ENCODE assay signal across 2 cellular contexts in the genomic region with DNA sequence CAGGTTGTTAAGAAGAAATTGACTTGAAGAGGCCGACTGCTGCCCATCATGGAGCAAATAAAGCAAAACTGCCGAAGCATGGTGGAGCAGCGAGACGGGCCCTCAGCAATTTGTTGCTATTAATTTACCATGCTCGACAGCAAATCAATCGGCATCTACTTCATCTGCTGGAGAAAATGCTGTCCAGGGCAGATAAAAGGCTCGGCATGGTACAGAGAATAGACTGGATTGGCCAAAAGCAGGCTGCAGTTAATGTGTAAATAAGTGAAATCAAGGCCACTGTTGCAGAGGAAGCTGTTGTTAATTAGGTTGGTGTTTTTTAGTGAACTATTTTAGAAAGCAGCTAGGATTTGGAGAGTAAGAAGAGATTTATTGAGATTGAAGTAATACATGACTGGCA.
TF ChIP-seq lines count a peak whose summit lies in the region.

No MANE protein-coding gene starts in this region.

TF ChIP-seq in SK-N-SH, 30 proteins besides CTCF, POLR2A, EP300 and RAD21 (continued from another document):
- TF ChIP-seq, protein P1, sequence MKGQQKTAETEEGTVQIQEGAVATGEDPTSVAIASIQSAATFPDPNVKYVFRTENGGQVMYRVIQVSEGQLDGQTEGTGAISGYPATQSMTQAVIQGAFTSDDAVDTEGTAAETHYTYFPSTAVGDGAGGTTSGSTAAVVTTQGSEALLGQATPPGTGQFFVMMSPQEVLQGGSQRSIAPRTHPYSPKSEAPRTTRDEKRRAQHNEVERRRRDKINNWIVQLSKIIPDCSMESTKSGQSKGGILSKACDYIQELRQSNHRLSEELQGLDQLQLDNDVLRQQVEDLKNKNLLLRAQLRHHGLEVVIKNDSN (IDR thresholded peaks at IDR 0.05; ENCODE audit: borderline replicate concordance, low read depth), result no peak
- TF ChIP-seq GATA2 (CRISPR knock-in tag; IDR thresholded peaks at IDR 0.05), result 0 out of 2 replicates have a peak, but pooled peaks have one; percentile 16
- no peak for TF ChIP-seq NRF1 (IDR thresholded peaks at IDR 0.05; ENCODE audit: low read depth, low read length)

TF ChIP-seq in SK-N-SH treated with all-trans-retinoic acid at 6 μM for 48 hours, 23 proteins besides CTCF, POLR2A, EP300 and RAD21 (continued from another document):
- TF ChIP-seq, protein P2, sequence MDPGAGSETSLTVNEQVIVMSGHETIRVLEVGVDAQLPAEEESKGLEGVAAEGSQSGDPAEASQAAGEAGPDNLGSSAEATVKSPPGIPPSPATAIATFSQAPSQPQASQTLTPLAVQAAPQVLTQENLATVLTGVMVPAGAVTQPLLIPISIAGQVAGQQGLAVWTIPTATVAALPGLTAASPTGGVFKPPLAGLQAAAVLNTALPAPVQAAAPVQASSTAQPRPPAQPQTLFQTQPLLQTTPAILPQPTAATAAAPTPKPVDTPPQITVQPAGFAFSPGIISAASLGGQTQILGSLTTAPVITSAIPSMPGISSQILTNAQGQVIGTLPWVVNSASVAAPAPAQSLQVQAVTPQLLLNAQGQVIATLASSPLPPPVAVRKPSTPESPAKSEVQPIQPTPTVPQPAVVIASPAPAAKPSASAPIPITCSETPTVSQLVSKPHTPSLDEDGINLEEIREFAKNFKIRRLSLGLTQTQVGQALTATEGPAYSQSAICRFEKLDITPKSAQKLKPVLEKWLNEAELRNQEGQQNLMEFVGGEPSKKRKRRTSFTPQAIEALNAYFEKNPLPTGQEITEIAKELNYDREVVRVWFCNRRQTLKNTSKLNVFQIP (CRISPR knock-in tag; IDR thresholded peaks at IDR 0.05; ENCODE audit: borderline replicate concordance, low read depth), result no peak
- TF ChIP-seq, protein P3, sequence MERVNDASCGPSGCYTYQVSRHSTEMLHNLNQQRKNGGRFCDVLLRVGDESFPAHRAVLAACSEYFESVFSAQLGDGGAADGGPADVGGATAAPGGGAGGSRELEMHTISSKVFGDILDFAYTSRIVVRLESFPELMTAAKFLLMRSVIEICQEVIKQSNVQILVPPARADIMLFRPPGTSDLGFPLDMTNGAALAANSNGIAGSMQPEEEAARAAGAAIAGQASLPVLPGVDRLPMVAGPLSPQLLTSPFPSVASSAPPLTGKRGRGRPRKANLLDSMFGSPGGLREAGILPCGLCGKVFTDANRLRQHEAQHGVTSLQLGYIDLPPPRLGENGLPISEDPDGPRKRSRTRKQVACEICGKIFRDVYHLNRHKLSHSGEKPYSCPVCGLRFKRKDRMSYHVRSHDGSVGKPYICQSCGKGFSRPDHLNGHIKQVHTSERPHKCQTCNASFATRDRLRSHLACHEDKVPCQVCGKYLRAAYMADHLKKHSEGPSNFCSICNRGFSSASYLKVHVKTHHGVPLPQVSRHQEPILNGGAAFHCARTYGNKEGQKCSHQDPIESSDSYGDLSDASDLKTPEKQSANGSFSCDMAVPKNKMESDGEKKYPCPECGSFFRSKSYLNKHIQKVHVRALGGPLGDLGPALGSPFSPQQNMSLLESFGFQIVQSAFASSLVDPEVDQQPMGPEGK (CRISPR knock-in tag; IDR thresholded peaks at IDR 0.05; ENCODE audit: borderline replicate concordance), result no peak
- TF ChIP-seq, protein P4, sequence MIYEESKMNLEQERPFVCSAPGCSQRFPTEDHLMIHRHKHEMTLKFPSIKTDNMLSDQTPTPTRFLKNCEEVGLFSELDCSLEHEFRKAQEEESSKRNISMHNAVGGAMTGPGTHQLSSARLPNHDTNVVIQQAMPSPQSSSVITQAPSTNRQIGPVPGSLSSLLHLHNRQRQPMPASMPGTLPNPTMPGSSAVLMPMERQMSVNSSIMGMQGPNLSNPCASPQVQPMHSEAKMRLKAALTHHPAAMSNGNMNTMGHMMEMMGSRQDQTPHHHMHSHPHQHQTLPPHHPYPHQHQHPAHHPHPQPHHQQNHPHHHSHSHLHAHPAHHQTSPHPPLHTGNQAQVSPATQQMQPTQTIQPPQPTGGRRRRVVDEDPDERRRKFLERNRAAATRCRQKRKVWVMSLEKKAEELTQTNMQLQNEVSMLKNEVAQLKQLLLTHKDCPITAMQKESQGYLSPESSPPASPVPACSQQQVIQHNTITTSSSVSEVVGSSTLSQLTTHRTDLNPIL (CRISPR knock-in tag; IDR thresholded peaks at IDR 0.05; ENCODE audit: low read depth), result no peak
